1 cellular context compared by ENCODE assay signal in the genomic region with DNA sequence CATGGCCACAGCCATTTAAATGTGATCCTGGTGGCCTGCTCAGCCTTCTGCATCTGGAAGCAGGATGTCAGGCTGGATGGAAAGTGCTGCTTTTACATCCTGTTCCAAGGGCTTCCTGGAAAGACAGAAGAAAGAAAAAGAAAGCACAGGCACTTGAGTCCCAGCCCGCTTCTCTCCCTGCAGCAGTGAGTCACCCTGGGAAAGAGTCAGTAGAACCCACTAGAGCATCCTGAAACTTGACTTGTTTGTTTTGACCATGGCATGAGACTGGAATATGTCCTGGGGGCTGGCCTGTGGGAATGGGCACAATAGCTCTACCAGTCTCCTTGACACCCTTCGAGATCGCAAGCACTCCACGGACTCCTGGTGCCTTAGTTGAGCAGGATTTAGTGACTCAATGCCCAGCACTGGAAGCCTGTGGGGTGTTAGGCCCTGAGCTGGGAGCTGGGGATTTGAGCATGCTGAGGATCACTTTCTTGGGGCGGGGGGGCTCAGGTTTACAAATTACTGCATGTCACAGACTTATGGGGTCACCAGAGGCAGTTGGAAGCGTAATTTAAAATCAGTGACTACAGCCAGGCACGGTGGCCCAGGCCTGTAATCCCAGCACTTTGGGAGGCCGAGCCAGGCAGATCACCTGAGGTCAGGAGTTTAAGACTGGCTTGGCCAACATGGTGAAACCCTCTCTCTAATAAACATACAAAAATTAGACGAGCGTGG.
TF ChIP-seq lines count a peak whose summit lies in the region.

No MANE protein-coding gene starts in this region.

TF ChIP-seq in endothelial cell of umbilical vein, 7 proteins besides CTCF, POLR2A, EP300 and RAD21 (continued from another document):
- TF ChIP-seq FOS (IDR thresholded peaks at IDR 0.05; ENCODE audit: borderline replicate concordance, insufficient read depth, low read length) (peak; percentile 64), GATA2 (IDR thresholded peaks at IDR 0.05; ENCODE audit: insufficient read depth, insufficient read length, low read depth, low read length) (no peak), POLR2AphosphoS5 (IDR thresholded peaks at IDR 0.05; ENCODE audit: insufficient read depth, low read depth, low read length) (no peak)
- TF ChIP-seq, protein P1, sequence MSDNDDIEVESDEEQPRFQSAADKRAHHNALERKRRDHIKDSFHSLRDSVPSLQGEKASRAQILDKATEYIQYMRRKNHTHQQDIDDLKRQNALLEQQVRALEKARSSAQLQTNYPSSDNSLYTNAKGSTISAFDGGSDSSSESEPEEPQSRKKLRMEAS (IDR thresholded peaks at IDR 0.05; ENCODE audit: insufficient read depth, insufficient read length) = no peak
